Comparison of ENCODE assay signal across 8 cellular contexts in the genomic region with DNA sequence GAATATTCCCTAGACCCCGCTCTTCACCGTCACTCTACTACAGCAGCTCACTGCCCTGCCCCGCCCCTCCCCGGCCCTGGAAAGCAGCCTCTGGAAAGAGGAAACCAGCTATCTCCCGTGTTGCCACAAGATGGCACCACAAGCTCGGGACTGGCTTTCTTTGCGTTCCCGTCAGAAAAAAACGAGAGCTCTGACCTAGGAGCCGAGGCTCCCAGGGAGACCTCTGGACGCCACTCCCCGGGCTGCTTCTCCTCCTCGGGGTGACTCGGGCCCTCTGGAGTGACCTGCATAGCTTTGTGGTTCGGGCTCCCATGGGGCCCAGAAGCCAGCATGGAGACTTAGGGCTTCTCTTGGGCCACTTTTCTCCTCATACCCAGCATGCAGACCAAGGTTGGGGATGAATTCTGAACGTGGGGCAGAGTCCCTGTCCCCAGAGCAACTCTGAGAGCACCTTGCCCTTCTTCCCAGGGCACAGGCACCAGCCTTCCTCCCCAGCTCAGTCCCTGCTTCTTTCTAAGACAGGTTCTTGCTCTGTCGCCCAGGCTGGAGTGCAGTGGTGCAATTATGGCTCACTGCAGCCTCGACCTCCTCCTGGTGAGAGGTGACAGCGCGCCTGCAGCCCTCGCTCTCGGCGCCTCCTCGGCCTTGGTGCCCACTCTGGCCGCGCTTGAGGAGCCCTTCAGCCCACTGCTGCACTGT. TPM values are rescaled to one million over a fixed set of nuclear protein-coding genes. Genes with fewer than 3 reads are reported as not detected.
DNase-seq lines count a peak whose midpoint lies in the region; ATAC-seq and TF ChIP-seq lines count a peak whose summit lies in the region.

No MANE protein-coding gene starts in this region.

- H3K9ac ChIP-seq in adipocyte (ENCODE audit: low read length): peak overlapping the region; percentile 71

- H3K36me3 ChIP-seq in adipocyte (ENCODE audit: control insufficient read depth, insufficient read depth, low read length, severe bottlenecking): no peaks in the 10 kb centered on the region
- no peaks in the 10 kb centered on the region for H3K36me3 ChIP-seq in left ventricle myocardium inferior
- no peaks in the 10 kb centered on the region for H3K36me3 ChIP-seq in aorta (ENCODE audit: control insufficient read depth in 1 of 2, insufficient read depth in 2 of 2, low read length in 1 of 2)

- H3K4me3 ChIP-seq in adipocyte (ENCODE audit: low read length) (peak overlapping the region; percentile 54), left ventricle myocardium inferior (peak overlapping the region; percentile 49), aorta (ENCODE audit: low read length in 2 of 2) (no peak overlapping the region)

- intact Hi-C loops in left ventricle myocardium inferior (cut with micrococcal nuclease): no loop called here
- intact Hi-C loops in aorta (cut with DNase I): loop anchor here (5.0 kb wide), 2 partner anchors 64 to 344 kb away; no protein-coding TSS in a partner anchor

- peak; percentile 72 for DNase-seq in NCI-H128 (lab: John Stamatoyannopoulos, UW; ENCODE audit: unreplicated experiment)
- peak; percentile 47 to 81 (median 64) for DNase-seq in T-helper 1 cell
- DNase-seq in adipocyte (ENCODE audit: low read depth): peak; percentile 95
- peak; percentile 88 for DNase-seq in left ventricle myocardium inferior
- DNase-seq in renal cortical epithelial cell (ENCODE audit: low read depth): peak; percentile 68
- DNase-seq in aorta: peak; percentile 90 to 95

- TF ChIP-seq CTCF in GM12874 (IDR thresholded peaks at IDR 0.05; ENCODE audit: insufficient read depth, low read depth, low read length) (peak; percentile 88), left ventricle myocardium inferior (IDR thresholded peaks at IDR 0.05; ENCODE audit: borderline replicate concordance) (peak; percentile 89)

- H3K27ac ChIP-seq in left ventricle myocardium inferior (replicated peaks) (no peak overlapping the region), aorta (ENCODE audit: low read depth in 1 of 2, low read length in 2 of 2) (no peak overlapping the region)

- ATAC-seq in aorta (ENCODE audit: low FRiP score) (peak; percentile 91), GM18870 (IDR thresholded peaks at IDR 0.05; ENCODE audit: unreplicated experiment) (no peak)

- H3K27me3 ChIP-seq in adipocyte (replicated peaks; ENCODE audit: control insufficient read depth, insufficient read depth, low read length) (no peaks in the 10 kb centered on the region), left ventricle myocardium inferior (ENCODE audit: low read depth) (no peaks in the 10 kb centered on the region), aorta (ENCODE audit: control insufficient read depth in 1 of 2, insufficient read depth in 2 of 2, low read length in 1 of 2) (no peaks in the 10 kb centered on the region)

- H3K9me3 ChIP-seq in adipocyte (ENCODE audit: control insufficient read depth, low read length) (no peaks in the 10 kb centered on the region), left ventricle myocardium inferior (replicated peaks) (no peaks in the 10 kb centered on the region), aorta (ENCODE audit: control insufficient read depth, low read length) (no peaks in the 10 kb centered on the region)

- 22 to 27% methylated on average over 26 of the region's 26 CpGs for WGBS in aorta, 2 donors

- H3K4me1 ChIP-seq in adipocyte (ENCODE audit: control insufficient read depth, insufficient read depth, low read length) (peaks cover 8% of the 10 kb centered on the region), left ventricle myocardium inferior (peaks cover 10% of the 10 kb centered on the region), aorta (ENCODE audit: control insufficient read depth in 1 of 2, insufficient read depth in 2 of 2, low read length in 2 of 2) (no peaks in the 10 kb centered on the region)

RNA-seq across cellular contexts. Expression of a gene that starts 19.0 kb away (rescaled TPM):
- total RNA-seq in left ventricle myocardium inferior (26.1 TPM), renal cortical epithelial cell (23.2 and 36.5 TPM in 2 replicates), aorta (10 to 100 TPM; 12.9 to 16.4 TPM)
- polyA plus RNA-seq in aorta: 10 to 100 TPM; 10.5 to 19.2 TPM

RNA-seq across cellular contexts. Expression of a gene that starts 21.4 kb away (rescaled TPM):
- total RNA-seq in left ventricle myocardium inferior (19.1 TPM), renal cortical epithelial cell (56.8 and 234 TPM in 2 replicates), aorta (10 to 100 TPM; 72.6 to 91.9 TPM)
- 10 to 100 TPM in 1 of 2 donors, 1 to 10 TPM in 1; 8.6 to 45.5 TPM for polyA plus RNA-seq in aorta

RNA-seq across cellular contexts. Expression of a gene that starts 46.9 kb away (rescaled TPM):
- total RNA-seq in left ventricle myocardium inferior (31.9 TPM), renal cortical epithelial cell (62.8 and 70.7 TPM in 2 replicates), aorta (100 to 1,000 TPM; 108 to 115 TPM)
- polyA plus RNA-seq in aorta: 100 to 1,000 TPM in 1 of 2 donors, 10 to 100 TPM in 1; 49.0 to 138 TPM

Comparison
In these comparisons a context has a peak if more than half of its experiments do, and no peak if none do; other contexts are left out.
1. H3K4me3 ChIP-seq: peak in adipocyte (single experiment) and left ventricle myocardium inferior (single experiment); none in aorta (0 of 2).
2. Peak in every context shown above with its lines, with median percentiles within 50 percentile points of each other: DNase-seq.